ENCODE assay signal across 8 cellular contexts in genomic region chrX:18984381-18985185, GRCh38. TPM values are rescaled to one million over a fixed set of nuclear protein-coding genes. Genes with fewer than 3 reads are reported as not detected.
A peak's percentile ranks its signal among the peaks of the same experiment; 100 is the strongest.
DNase-seq lines count a peak whose midpoint lies in the region; ATAC-seq lines count a peak whose summit lies in the region.

No MANE protein-coding gene starts in this region.

- H3K9me3 ChIP-seq in aorta (ENCODE audit: control insufficient read depth, low read length), result no peaks in the 10 kb centered on the region

- intact Hi-C loops in left ventricle myocardium superior (cut with micrococcal nuclease) (no loop called here), aorta (cut with DNase I) (no loop called here)

- peak overlapping the region; percentile 34 to 99 for H3K4me3 ChIP-seq in aorta (ENCODE audit: low read length in 2 of 2)

- H3K4me1 ChIP-seq in aorta (ENCODE audit: control insufficient read depth in 1 of 2, insufficient read depth in 2 of 2, low read length in 2 of 2), result no peaks in the 10 kb centered on the region

- H3K27ac ChIP-seq in aorta (ENCODE audit: low read depth in 1 of 2, low read length in 2 of 2), result peak overlapping the region in 1 of 2 donors; percentile 92

- DNase-seq in NCI-H146 treated with DMSO at 0.1 percent for 48 hours (lab: John Stamatoyannopoulos, UW; ENCODE audit: unreplicated experiment), result peak; percentile 58
- peak; percentile 72 to 85 (median 81) for DNase-seq in T-helper 1 cell
- peak; percentile 40 for DNase-seq in amniotic stem cell (lab: John Stamatoyannopoulos, UW)
- DNase-seq in left ventricle myocardium superior, result peak; percentile 89
- DNase-seq in putamen (ENCODE audit: low spot score), result peak; percentile 75
- DNase-seq in aorta, result peak; percentile 86 to 93

- 0 to 10% methylated on average over 43 to 71 of the region's 71 CpGs for WGBS in aorta, 2 donors

- ATAC-seq in GM18498 (IDR thresholded peaks at IDR 0.05; ENCODE audit: unreplicated experiment) (peak; percentile 88), HG02884 (IDR thresholded peaks at IDR 0.05; ENCODE audit: unreplicated experiment) (peak; percentile 82), left ventricle myocardium superior (peak; percentile 96), aorta (ENCODE audit: low FRiP score) (peak; percentile 93)

- H3K27me3 ChIP-seq in aorta (ENCODE audit: control insufficient read depth in 1 of 2, insufficient read depth in 2 of 2, low read length in 1 of 2), result no peaks in the 10 kb centered on the region

- H3K36me3 ChIP-seq in aorta (ENCODE audit: control insufficient read depth in 1 of 2, insufficient read depth in 2 of 2, low read length in 1 of 2), result no peaks in the 10 kb centered on the region

RNA-seq across cellular contexts. Expression of gene PHKA2, which starts 0.7 kb away (rescaled TPM):
- total RNA-seq in left ventricle myocardium superior (57.7 TPM), aorta (10 to 100 TPM; 25.5 to 30.2 TPM)
- 10 to 100 TPM in 1 of 2 donors, 1 to 10 TPM in 1; 1.5 to 45.6 TPM for polyA plus RNA-seq in aorta
